26 cellular contexts compared by ENCODE assay signal in genomic region chr7:1918881-1919525, GRCh38.
DNase-seq lines count a peak whose midpoint lies in the region; ATAC-seq and TF ChIP-seq lines count a peak whose summit lies in the region.
"Had no signal": no experiment of that assay in that cellular context is flagged by ENCODE, and none has a peak within 500 bp of the region (broad histone marks: within the 10 kb centered on the region; RNA-seq: fewer than 3 reads in every experiment).

No MANE protein-coding gene starts in this region.

- peaks cover 19% of the 10 kb centered on the region for H3K36me3 Mint-ChIP-seq in CD4-positive, CD25-positive, alpha-beta regulatory T cell
- H3K36me3 Mint-ChIP-seq in stimulated activated memory B cell treated with anti-CD40 and anti-IgM and Interleukin-4, amounts not matched to agents 10 μg/mL and 1 μg/mL and 100 μg/mL, for 72 hours: peaks cover 29% of the 10 kb centered on the region

- H3K9ac ChIP-seq in OCI-LY1 (ENCODE audit: low read length): no peak overlapping the region

- H3K27me3 ChIP-seq in CD4-positive, CD25-positive, alpha-beta regulatory T cell (ENCODE audit: control insufficient read depth, insufficient read depth, low read length): no peaks in the 10 kb centered on the region
- H3K27me3 ChIP-seq in OCI-LY1 (ENCODE audit: insufficient read depth, low read length) (no peaks in the 10 kb centered on the region), right cardiac atrium (ENCODE audit: control insufficient read depth, insufficient read depth) (no peaks in the 10 kb centered on the region)
- H3K27me3 ChIP-seq: colonic mucosa, gastrocnemius medialis, suprapubic skin, uterus had no signal

- TF ChIP-seq POLR2A in lower leg skin (IDR thresholded peaks at IDR 0.05): no peak

- no peak for TF ChIP-seq CTCF in OCI-LY1 (IDR thresholded peaks at IDR 0.05; ENCODE audit: low read length)
- no peak for TF ChIP-seq CTCF in lower leg skin (IDR thresholded peaks at IDR 0.05)

- H3K4me3 ChIP-seq in CD4-positive, CD25-positive, alpha-beta regulatory T cell (ENCODE audit: low read depth, low read length): no peak overlapping the region
- H3K4me3 ChIP-seq in OCI-LY1 (ENCODE audit: low read depth, low read length, poor library complexity, severe bottlenecking) (no peak overlapping the region), right cardiac atrium (ENCODE audit: low read length) (no peak overlapping the region), lower leg skin (ENCODE audit: low read depth, poor library complexity, severe bottlenecking) (no peak overlapping the region)
- H3K4me3 ChIP-seq: colonic mucosa, gastrocnemius medialis, lung, mucosa of descending colon, psoas muscle, uterus had no signal

- H3K4me3 Mint-ChIP-seq in CD4-positive, CD25-positive, alpha-beta regulatory T cell: peak overlapping the region in 3 of 4 donors; percentile 87 to 96 (median 92)
- H3K4me3 Mint-ChIP-seq in stimulated activated memory B cell treated with anti-CD40 and anti-IgM and Interleukin-4, amounts not matched to agents 10 μg/mL and 1 μg/mL and 100 μg/mL, for 72 hours: no peak overlapping the region
- H3K4me3 Mint-ChIP-seq: activated CD8-positive, alpha-beta memory T cell treated with anti-CD3 and anti-CD28 coated beads, Interleukin-2, amount 10 ng/mL, durations not matched to agents 7 days and 5 days; activated naive CD4-positive, alpha-beta T cell treated with anti-CD3 and anti-CD28 coated beads for 36 hours had no signal

- H3K4me1 ChIP-seq in CD4-positive, CD25-positive, alpha-beta regulatory T cell (ENCODE audit: control insufficient read depth, insufficient read depth, low read length, poor library complexity, severe bottlenecking): peaks cover 65% of the 10 kb centered on the region
- H3K4me1 ChIP-seq in OCI-LY1 (ENCODE audit: insufficient read depth, low read length, severe bottlenecking) (peaks cover 39% of the 10 kb centered on the region), right cardiac atrium (ENCODE audit: control insufficient read depth, insufficient read depth, low read length) (no peaks in the 10 kb centered on the region)
- H3K4me1 ChIP-seq: colonic mucosa, uterus had no signal

- WGBS in right cardiac atrium: 92% methylated on average over 25 of the region's 25 CpGs
- WGBS in lower leg skin, 2 donors: 93 to 94% methylated on average over 18 of the region's 25 CpGs

- H3K27ac Mint-ChIP-seq in CD4-positive, CD25-positive, alpha-beta regulatory T cell: peak overlapping the region; percentile 26 to 97 (median 96)
- H3K27ac Mint-ChIP-seq in stimulated activated memory B cell treated with anti-CD40 and anti-IgM and Interleukin-4, amounts not matched to agents 10 μg/mL and 1 μg/mL and 100 μg/mL, for 72 hours: peak overlapping the region; percentile 87
- H3K27ac Mint-ChIP-seq: activated CD4-positive, alpha-beta T cell treated with anti-CD3 and anti-CD28 coated beads, Interleukin-2, amount 10 ng/mL, durations not matched to agents 24 days and 14 days; activated CD8-positive, alpha-beta memory T cell treated with anti-CD3 and anti-CD28 coated beads, Interleukin-2, amount 10 ng/mL, durations not matched to agents 7 days and 5 days; activated naive CD4-positive, alpha-beta T cell treated with anti-CD3 and anti-CD28 coated beads for 36 hours; T-helper 1 cell treated with Interleukin-12 subunit alpha and Interleukin-12 subunit beta and Interleukin-4 antibody, amounts not matched to agents 30 μg/mL and 1 μg/mL, for 36 hours had no signal

- no peak overlapping the region for H2AFZ ChIP-seq in OCI-LY1 (ENCODE audit: low read length)

- H3K4me1 Mint-ChIP-seq in CD4-positive, CD25-positive, alpha-beta regulatory T cell: peaks cover 19 to 66% (median 33%) of the 10 kb centered on the region in 4 donors
- peaks cover 26% of the 10 kb centered on the region for H3K4me1 Mint-ChIP-seq in stimulated activated memory B cell treated with anti-CD40 and anti-IgM and Interleukin-4, amounts not matched to agents 10 μg/mL and 1 μg/mL and 100 μg/mL, for 72 hours

- no peaks in the 10 kb centered on the region for H4K20me1 ChIP-seq in OCI-LY1 (ENCODE audit: insufficient read depth, low read length)

- H3K4me2 ChIP-seq in OCI-LY1 (ENCODE audit: low read length): no peak overlapping the region

- H3K9me3 Mint-ChIP-seq in CD4-positive, CD25-positive, alpha-beta regulatory T cell: peaks cover 0 to 2% (median 0%) of the 10 kb centered on the region in 7 donors
- no peaks in the 10 kb centered on the region for H3K9me3 Mint-ChIP-seq in stimulated activated memory B cell treated with anti-CD40 and anti-IgM and Interleukin-4, amounts not matched to agents 10 μg/mL and 1 μg/mL and 100 μg/mL, for 72 hours
- H3K9me3 Mint-ChIP-seq: activated CD4-positive, alpha-beta T cell treated with anti-CD3 and anti-CD28 coated beads, Interleukin-2, amount 10 ng/mL, durations not matched to agents 24 days and 14 days; activated naive CD4-positive, alpha-beta T cell treated with anti-CD3 and anti-CD28 coated beads for 36 hours; immature natural killer cell; T-helper 1 cell treated with Interleukin-12 subunit alpha and Interleukin-12 subunit beta and Interleukin-4 antibody, amounts not matched to agents 30 μg/mL and 1 μg/mL, for 36 hours had no signal

- H3K9me2 ChIP-seq in OCI-LY1 (ENCODE audit: low read depth, low read length): no peaks in the 10 kb centered on the region

- no peak for DNase-seq in CD4-positive, CD25-positive, alpha-beta regulatory T cell
- peak; percentile 9 to 56 (median 53) for DNase-seq in right cardiac atrium
- no peak for DNase-seq in lower leg skin (ENCODE audit: low spot score in 2 of 2)
- DNase-seq: activated CD4-positive, alpha-beta T cell treated with anti-CD3 and anti-CD28 coated beads, Interleukin-2, amount 10 ng/mL, durations not matched to agents 24 days and 14 days; activated CD8-positive, alpha-beta memory T cell treated with anti-CD3 and anti-CD28 coated beads, Interleukin-2, amount 10 ng/mL, durations not matched to agents 7 days and 5 days; amniotic stem cell; colonic mucosa; DMS 273 treated with DMSO at 0.1 percent for 48 hours; KBM-7; NCI-H1436 treated with DMSO at 0.1 percent for 48 hours; NCI-H524; stimulated activated CD4-positive, alpha-beta T cell treated with anti-CD3 and anti-CD28 coated beads, Interleukin-1b, Interleukin-23, amount 100 ng/mL, for 48 hours; uterus had no signal

- peaks cover 6% of the 10 kb centered on the region for H3K27me3 Mint-ChIP-seq in CD4-positive, CD25-positive, alpha-beta regulatory T cell
- no peaks in the 10 kb centered on the region for H3K27me3 Mint-ChIP-seq in stimulated activated memory B cell treated with anti-CD40 and anti-IgM and Interleukin-4, amounts not matched to agents 10 μg/mL and 1 μg/mL and 100 μg/mL, for 72 hours

- H3K79me2 ChIP-seq in OCI-LY1 (ENCODE audit: insufficient read depth, low read length): no peaks in the 10 kb centered on the region

- no peak overlapping the region for H3K27ac ChIP-seq in CD4-positive, CD25-positive, alpha-beta regulatory T cell (ENCODE audit: insufficient read depth, low read length, poor library complexity, severe bottlenecking)
- H3K27ac ChIP-seq in OCI-LY1 (ENCODE audit: low read depth, low read length, poor library complexity, severe bottlenecking) (peak overlapping the region; percentile 82), right cardiac atrium (ENCODE audit: low read length) (no peak overlapping the region)
- H3K27ac ChIP-seq: colonic mucosa, gastrocnemius medialis, psoas muscle, suprapubic skin, uterus, VCaP had no signal

- peaks cover 26% of the 10 kb centered on the region for H3K36me3 ChIP-seq in CD4-positive, CD25-positive, alpha-beta regulatory T cell (ENCODE audit: control insufficient read depth, insufficient read depth, low read length)
- H3K36me3 ChIP-seq in OCI-LY1 (ENCODE audit: insufficient read depth, low read length): peaks cover 18% of the 10 kb centered on the region
- H3K36me3 ChIP-seq: colonic mucosa, gastrocnemius medialis, suprapubic skin, uterus had no signal

- intact Hi-C loops in right cardiac atrium (cut with DNase I): no loop called here
- intact Hi-C loops in lower leg skin (cut with DNase I; ENCODE audit: low total_unique reads): no loop called here

- no peaks in the 10 kb centered on the region for H3K9me3 ChIP-seq in CD4-positive, CD25-positive, alpha-beta regulatory T cell (ENCODE audit: control insufficient read depth in 2 of 2, low read length in 2 of 2)
- no peaks in the 10 kb centered on the region for H3K9me3 ChIP-seq in OCI-LY1 (ENCODE audit: low read length)
- no peaks in the 10 kb centered on the region for H3K9me3 ChIP-seq in right cardiac atrium (ENCODE audit: control insufficient read depth, low read length)
- H3K9me3 ChIP-seq: colonic mucosa, gastrocnemius medialis, mucosa of descending colon, psoas muscle, suprapubic skin, uterus had no signal

- ATAC-seq in CD4-positive, CD25-positive, alpha-beta regulatory T cell (ENCODE audit: low read depth in 2 of 2): no peak
- ATAC-seq in right cardiac atrium: no peak
- no peak for ATAC-seq in stimulated activated memory B cell treated with anti-CD40 and anti-IgM and Interleukin-4, amounts not matched to agents 10 μg/mL and 1 μg/mL and 100 μg/mL, for 72 hours
- no peak for ATAC-seq in GM21529 (IDR thresholded peaks at IDR 0.05; ENCODE audit: unreplicated experiment)
- no peak for ATAC-seq in GM18858 (IDR thresholded peaks at IDR 0.05; ENCODE audit: unreplicated experiment)

- H3F3A ChIP-seq in OCI-LY1 (ENCODE audit: insufficient read depth, low read length): no peaks in the 10 kb centered on the region

Comparison
In these comparisons a context has a peak if more than half of its experiments do, and no peak if none do; other contexts are left out.
1. DNase-seq: peak in right cardiac atrium (3 of 3); none in CD4-positive, CD25-positive, alpha-beta regulatory T cell (0 of 3) and lower leg skin (0 of 2).